In the genomic region with DNA sequence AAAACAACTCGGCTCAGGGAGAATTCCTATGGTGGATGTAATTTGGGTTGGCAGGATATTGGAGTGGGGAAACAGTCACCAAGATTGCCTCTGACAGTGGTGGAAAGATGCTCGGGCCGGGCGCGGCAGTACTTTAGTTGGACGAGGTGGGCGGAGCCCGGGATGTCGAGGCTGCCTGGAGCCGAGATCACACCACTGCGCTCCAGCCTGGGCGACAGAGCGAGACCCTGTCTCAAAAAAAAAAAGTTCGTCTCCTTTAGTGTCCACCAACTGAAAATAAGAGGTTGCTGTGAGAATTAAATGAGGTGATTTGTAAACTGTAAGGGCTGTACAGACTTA, we compare ENCODE assay signal across 8 cellular contexts. TPM values are rescaled to one million over a fixed set of nuclear protein-coding genes. Genes with fewer than 3 reads are reported as not detected.
DNase-seq lines count a peak whose midpoint lies in the region; ATAC-seq and TF ChIP-seq lines count a peak whose summit lies in the region.

No MANE protein-coding gene starts in this region.

- H3K9me3 ChIP-seq in BE2C (no peaks in the 10 kb centered on the region), HEK293 (ENCODE audit: control insufficient read depth, insufficient read depth, low read depth, low read length) (no peaks in the 10 kb centered on the region), OCI-LY1 (ENCODE audit: low read length) (no peaks in the 10 kb centered on the region), ovary (no peaks in the 10 kb centered on the region)

- intact Hi-C loops in ovary (cut with DNase I), result loop anchor here in 3 of 4 donors (5.0 to 10.0 kb wide), 5 partner anchors 89 to 179 kb away; a partner anchor contains a TSS

- H3K9me2 ChIP-seq in OCI-LY1 (ENCODE audit: low read depth, low read length), result no peaks in the 10 kb centered on the region

- peaks cover 16% of the 10 kb centered on the region for H3K79me2 ChIP-seq in OCI-LY1 (ENCODE audit: insufficient read depth, low read length)

- peak overlapping the region; percentile 81 for H3K9ac ChIP-seq in OCI-LY1 (ENCODE audit: low read length)

- peaks cover 8% of the 10 kb centered on the region for H3F3A ChIP-seq in OCI-LY1 (ENCODE audit: insufficient read depth, low read length)

- peak overlapping the region; percentile 95 for H3K4me2 ChIP-seq in OCI-LY1 (ENCODE audit: low read length)

- CTCF ChIA-PET in HEK293 (lab: Yijun Ruan, JAX), result interaction anchor here (0.6 to 4.3 kb wide), 28 partner anchors 9 to 1642 kb away, joined by 3 to 39 read pairs (median 4); a partner anchor contains a TSS

- no peaks in the 10 kb centered on the region; the same call in 1 of the 2 replicates for H3K4me1 ChIP-seq in BE2C
- H3K4me1 ChIP-seq in HEK293 (ENCODE audit: control insufficient read depth, insufficient read depth, low read length), result peaks cover 12% of the 10 kb centered on the region
- peaks cover 54% of the 10 kb centered on the region for H3K4me1 ChIP-seq in OCI-LY1 (ENCODE audit: insufficient read depth, low read length, severe bottlenecking)
- H3K4me1 ChIP-seq in foreskin keratinocyte, result no peaks in the 10 kb centered on the region
- H3K4me1 ChIP-seq in ovary (ENCODE audit: insufficient read depth), result peaks cover 1% of the 10 kb centered on the region
- no peaks in the 10 kb centered on the region for H3K4me1 ChIP-seq in urinary bladder (ENCODE audit: insufficient read depth)

- DNase-seq in BE2C (peak; percentile 50), activated gamma-delta T cell treated with Interleukin-2 at 50 U/mL for 16 hours (peak; percentile 26), foreskin keratinocyte (no peak), ovary (peak; percentile 37 to 71 (median 55))

- TF ChIP-seq POLR2A in ovary (IDR thresholded peaks at IDR 0.05), result no peak

- ATAC-seq in foreskin keratinocyte, result peak; percentile 40
- ATAC-seq in GM18909 (IDR thresholded peaks at IDR 0.05; ENCODE audit: poor library complexity, unreplicated experiment), result no peak

- no peak for TF ChIP-seq CTCF in BE2C (IDR thresholded peaks at IDR 0.05; ENCODE audit: low read depth, low read length)
- TF ChIP-seq CTCF in HEK293 (tag by site-specific recombination; IDR thresholded peaks at IDR 0.05), result no peak
- TF ChIP-seq CTCF in OCI-LY1 (IDR thresholded peaks at IDR 0.05; ENCODE audit: low read length), result no peak
- TF ChIP-seq CTCF in foreskin keratinocyte (conservative IDR thresholded peaks at IDR 0.05), result no peak
- no peak for TF ChIP-seq CTCF in ovary (IDR thresholded peaks at IDR 0.05)

- H2AFZ ChIP-seq in OCI-LY1 (ENCODE audit: low read length), result no peak overlapping the region

- POLR2A ChIA-PET in HEK293 (lab: Yijun Ruan, JAX), result interaction anchor here (0.8 to 3.7 kb wide), 20 partner anchors 9 to 313 kb away, joined by 3 to 49 read pairs (median 6); a partner anchor contains a TSS

- H3K27me3 ChIP-seq in BE2C (no peaks in the 10 kb centered on the region), OCI-LY1 (ENCODE audit: insufficient read depth, low read length) (no peaks in the 10 kb centered on the region), foreskin keratinocyte (no peaks in the 10 kb centered on the region), ovary (no peaks in the 10 kb centered on the region)

- H4K20me1 ChIP-seq in OCI-LY1 (ENCODE audit: insufficient read depth, low read length), result no peaks in the 10 kb centered on the region

- H3K27ac ChIP-seq in HEK293 (ENCODE audit: extremely low read depth, low read depth, low read length) (peak overlapping the region; percentile 56; the same call in 1 of the 2 replicates), OCI-LY1 (ENCODE audit: low read depth, low read length, poor library complexity, severe bottlenecking) (peak overlapping the region; percentile 20), foreskin keratinocyte (peak overlapping the region; percentile 69), ovary (peak overlapping the region; percentile 10 to 78), urinary bladder (ENCODE audit: low read depth) (peak overlapping the region; percentile 83)

- 0% methylated on average over 14 of the region's 14 CpGs for WGBS in ovary, 3 donors
- WGBS in urinary bladder, result 0% methylated on average over 14 of the region's 14 CpGs

- H3K4me3 ChIP-seq in BE2C (ENCODE audit: low read depth, low read length) (peak overlapping the region; percentile 100), HEK293 (ENCODE audit: low read depth, low read length) (peak overlapping the region; percentile 73), OCI-LY1 (ENCODE audit: low read depth, low read length, poor library complexity, severe bottlenecking) (peak overlapping the region; percentile 95), ovary (peak overlapping the region; percentile 98), urinary bladder (ENCODE audit: low read depth, low read length) (peak overlapping the region; percentile 63)

- H3K36me3 ChIP-seq in BE2C (peaks cover 33% of the 10 kb centered on the region), HEK293 (ENCODE audit: control insufficient read depth in 2 of 2, insufficient read depth in 1 of 2, low read length in 2 of 2) (peaks cover 34 to 42% of the 10 kb centered on the region in 2 experiments), OCI-LY1 (ENCODE audit: insufficient read depth, low read length) (peaks cover 41% of the 10 kb centered on the region), ovary (no peaks in the 10 kb centered on the region), urinary bladder (ENCODE audit: insufficient read depth) (peaks cover 1% of the 10 kb centered on the region)

- no peak for TF ChIP-seq EP300 in ovary (IDR thresholded peaks at IDR 0.05)

TF ChIP-seq in HEK293, 187 proteins besides CTCF, POLR2A, EP300 and RAD21 (continues in another document):
- TF ChIP-seq ZNF544 (tag by site-specific recombination; IDR thresholded peaks at IDR 0.05) (no peak), ZNF341 (tag by site-specific recombination; IDR thresholded peaks at IDR 0.05; ENCODE audit: low read depth) (no peak), ZNF175 (tag by site-specific recombination; IDR thresholded peaks at IDR 0.05) (no peak), ZNF10 (tag by site-specific recombination; IDR thresholded peaks at IDR 0.05) (no peak), MEIS1 (CRISPR knock-in tag; IDR thresholded peaks at IDR 0.05; ENCODE audit: borderline replicate concordance) (no peak), RBAK (tag by site-specific recombination; IDR thresholded peaks at IDR 0.05) (no peak), ZNF169 (tag by site-specific recombination; IDR thresholded peaks at IDR 0.05) (no peak), ZNF768 (tag by site-specific recombination; IDR thresholded peaks at IDR 0.05) (no peak), ZNF791 (tag by site-specific recombination; IDR thresholded peaks at IDR 0.05) (no peak)
- TF ChIP-seq, protein P1, sequence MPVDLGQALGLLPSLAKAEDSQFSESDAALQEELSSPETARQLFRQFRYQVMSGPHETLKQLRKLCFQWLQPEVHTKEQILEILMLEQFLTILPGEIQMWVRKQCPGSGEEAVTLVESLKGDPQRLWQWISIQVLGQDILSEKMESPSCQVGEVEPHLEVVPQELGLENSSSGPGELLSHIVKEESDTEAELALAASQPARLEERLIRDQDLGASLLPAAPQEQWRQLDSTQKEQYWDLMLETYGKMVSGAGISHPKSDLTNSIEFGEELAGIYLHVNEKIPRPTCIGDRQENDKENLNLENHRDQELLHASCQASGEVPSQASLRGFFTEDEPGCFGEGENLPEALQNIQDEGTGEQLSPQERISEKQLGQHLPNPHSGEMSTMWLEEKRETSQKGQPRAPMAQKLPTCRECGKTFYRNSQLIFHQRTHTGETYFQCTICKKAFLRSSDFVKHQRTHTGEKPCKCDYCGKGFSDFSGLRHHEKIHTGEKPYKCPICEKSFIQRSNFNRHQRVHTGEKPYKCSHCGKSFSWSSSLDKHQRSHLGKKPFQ (tag by site-specific recombination; IDR thresholded peaks at IDR 0.05), result 0 out of 2 replicates have a peak, but pooled peaks have one; percentile 12
- TF ChIP-seq, protein P2, sequence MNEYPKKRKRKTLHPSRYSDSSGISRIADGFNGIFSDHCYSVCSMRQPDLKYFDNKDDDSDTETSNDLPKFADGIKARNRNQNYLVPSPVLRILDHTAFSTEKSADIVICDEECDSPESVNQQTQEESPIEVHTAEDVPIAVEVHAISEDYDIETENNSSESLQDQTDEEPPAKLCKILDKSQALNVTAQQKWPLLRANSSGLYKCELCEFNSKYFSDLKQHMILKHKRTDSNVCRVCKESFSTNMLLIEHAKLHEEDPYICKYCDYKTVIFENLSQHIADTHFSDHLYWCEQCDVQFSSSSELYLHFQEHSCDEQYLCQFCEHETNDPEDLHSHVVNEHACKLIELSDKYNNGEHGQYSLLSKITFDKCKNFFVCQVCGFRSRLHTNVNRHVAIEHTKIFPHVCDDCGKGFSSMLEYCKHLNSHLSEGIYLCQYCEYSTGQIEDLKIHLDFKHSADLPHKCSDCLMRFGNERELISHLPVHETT (tag by site-specific recombination; IDR thresholded peaks at IDR 0.05), result no peak
- TF ChIP-seq, protein P3, sequence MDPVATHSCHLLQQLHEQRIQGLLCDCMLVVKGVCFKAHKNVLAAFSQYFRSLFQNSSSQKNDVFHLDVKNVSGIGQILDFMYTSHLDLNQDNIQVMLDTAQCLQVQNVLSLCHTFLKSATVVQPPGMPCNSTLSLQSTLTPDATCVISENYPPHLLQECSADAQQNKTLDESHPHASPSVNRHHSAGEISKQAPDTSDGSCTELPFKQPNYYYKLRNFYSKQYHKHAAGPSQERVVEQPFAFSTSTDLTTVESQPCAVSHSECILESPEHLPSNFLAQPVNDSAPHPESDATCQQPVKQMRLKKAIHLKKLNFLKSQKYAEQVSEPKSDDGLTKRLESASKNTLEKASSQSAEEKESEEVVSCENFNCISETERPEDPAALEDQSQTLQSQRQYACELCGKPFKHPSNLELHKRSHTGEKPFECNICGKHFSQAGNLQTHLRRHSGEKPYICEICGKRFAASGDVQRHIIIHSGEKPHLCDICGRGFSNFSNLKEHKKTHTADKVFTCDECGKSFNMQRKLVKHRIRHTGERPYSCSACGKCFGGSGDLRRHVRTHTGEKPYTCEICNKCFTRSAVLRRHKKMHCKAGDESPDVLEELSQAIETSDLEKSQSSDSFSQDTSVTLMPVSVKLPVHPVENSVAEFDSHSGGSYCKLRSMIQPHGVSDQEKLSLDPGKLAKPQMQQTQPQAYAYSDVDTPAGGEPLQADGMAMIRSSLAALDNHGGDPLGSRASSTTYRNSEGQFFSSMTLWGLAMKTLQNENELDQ (tag by site-specific recombination; IDR thresholded peaks at IDR 0.05; ENCODE audit: low read depth), result no peak

RNA-seq across cellular contexts. Expression of a gene that starts 0.6 kb away (rescaled TPM):
- 117 TPM for polyA plus RNA-seq in BE2C (2012; ENCODE audit: insufficient read depth, insufficient read length, low read depth)
- 79.1 and 83.9 TPM in 2 replicates for total RNA-seq in foreskin keratinocyte
- polyA plus RNA-seq in foreskin keratinocyte, result 86.7 and 96.3 TPM in 2 replicates
- total RNA-seq in ovary, result 10 to 100 TPM; 49.3 to 77.7 (median 58.6) TPM
- 10 to 100 TPM; 63.6 to 67.5 TPM for polyA plus RNA-seq in ovary
- total RNA-seq in urinary bladder, result 49.5 TPM
- 86.6 TPM for polyA plus RNA-seq in urinary bladder

RNA-seq across cellular contexts. Expression of a gene that starts 41.4 kb away (rescaled TPM):
- polyA plus RNA-seq in BE2C (2012; ENCODE audit: insufficient read depth, insufficient read length, low read depth), result 6.6 TPM
- total RNA-seq in foreskin keratinocyte, result 8.8 and 8.9 TPM in 2 replicates
- 6.3 and 6.4 TPM in 2 replicates for polyA plus RNA-seq in foreskin keratinocyte
- 10 to 100 TPM in 6 of 7 donors, 1 to 10 TPM in 1; 9.9 to 22.2 (median 13.0) TPM for total RNA-seq in ovary
- 10 to 100 TPM in 1 of 2 donors, 1 to 10 TPM in 1; 7.3 to 19.1 TPM for polyA plus RNA-seq in ovary
- total RNA-seq in urinary bladder, result 16.4 TPM
- 7.2 TPM for polyA plus RNA-seq in urinary bladder

Comparison
In these comparisons a context has a peak if more than half of its experiments do, and no peak if none do; other contexts are left out.
1. DNase-seq: peak in BE2C (single experiment), activated gamma-delta T cell treated with Interleukin-2 at 50 U/mL for 16 hours (single experiment) and ovary (5 of 5); none in foreskin keratinocyte (0 of 2).
2. H3K27ac ChIP-seq: peak in every context shown above with its lines; median percentile 83 in urinary bladder; 69 in foreskin keratinocyte; 56 in HEK293; 44 in ovary; 20 in OCI-LY1.
3. Peak in every context shown above with its lines, with median percentiles within 50 percentile points of each other: H3K4me3 ChIP-seq.